Comparison of ENCODE assay signal across 24 cellular contexts in the genomic region with DNA sequence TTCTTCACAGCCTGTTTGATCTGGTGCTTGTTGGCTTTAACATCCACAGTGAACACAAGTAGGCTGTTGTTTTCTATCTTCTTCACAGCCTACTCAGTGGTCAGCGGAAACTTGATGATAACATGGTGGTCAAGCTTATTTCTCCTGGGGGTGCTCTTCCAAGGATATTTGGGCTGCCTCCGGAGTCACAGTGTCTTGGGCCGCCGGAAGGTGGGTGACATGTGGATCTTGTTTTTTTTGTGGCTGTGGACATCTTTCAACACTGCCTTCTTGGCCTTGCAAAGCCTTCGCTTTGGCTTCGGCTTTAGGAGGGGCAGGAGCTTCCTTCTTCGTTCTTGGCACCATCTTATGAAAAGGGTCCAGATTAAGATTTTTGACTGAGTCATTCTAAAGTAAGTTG. TPM values are rescaled to one million over a fixed set of nuclear protein-coding genes. Genes with fewer than 3 reads are reported as not detected.
DNase-seq lines count a peak whose midpoint lies in the region; ATAC-seq and TF ChIP-seq lines count a peak whose summit lies in the region.
"Had no signal": no experiment of that assay in that cellular context is flagged by ENCODE, and none has a peak within 500 bp of the region (broad histone marks: within the 10 kb centered on the region; RNA-seq: fewer than 3 reads in every experiment).

No MANE protein-coding gene starts in this region.

- H3K9me3 ChIP-seq in neural progenitor cell (ENCODE audit: low read depth) = no peaks in the 10 kb centered on the region
- H3K9me3 ChIP-seq: psoas muscle had no signal

- H3K9me3 Mint-ChIP-seq in activated CD8-positive, alpha-beta memory T cell treated with anti-CD3 and anti-CD28 coated beads, Interleukin-2, amount 10 ng/mL, durations not matched to agents 7 days and 5 days (ENCODE audit: low read depth) = no peaks in the 10 kb centered on the region
- no peaks in the 10 kb centered on the region for H3K9me3 Mint-ChIP-seq in activated naive CD8-positive, alpha-beta T cell treated with anti-CD3 and anti-CD28 coated beads, Interleukin-2, amount 10 ng/mL, durations not matched to agents 7 days and 5 days
- H3K9me3 Mint-ChIP-seq in neural progenitor cell = peaks cover 2% of the 10 kb centered on the region

- H3K4me3 ChIP-seq in neural progenitor cell (no peak overlapping the region), brain microvascular endothelial cell (ENCODE audit: low read depth, low read length) (no peak overlapping the region)
- H3K4me3 ChIP-seq: hepatocyte had no signal

- no peak for TF ChIP-seq CTCF in neural progenitor cell (IDR thresholded peaks at IDR 0.05)
- TF ChIP-seq CTCF in brain microvascular endothelial cell (IDR thresholded peaks at IDR 0.05; ENCODE audit: low read depth, low read length, missing control alignments) = no peak

- H3K27me3 ChIP-seq in neural progenitor cell = peaks cover 73% of the 10 kb centered on the region
- H3K27me3 ChIP-seq in brain microvascular endothelial cell (replicated peaks) = no peaks in the 10 kb centered on the region
- H3K27me3 ChIP-seq: foreskin keratinocyte had no signal

- ATAC-seq in activated CD8-positive, alpha-beta memory T cell treated with anti-CD3 and anti-CD28 coated beads, Interleukin-2, amount 10 ng/mL, durations not matched to agents 7 days and 5 days = no peak
- ATAC-seq in activated naive CD8-positive, alpha-beta T cell treated with anti-CD3 and anti-CD28 coated beads, Interleukin-2, amount 10 ng/mL, durations not matched to agents 7 days and 5 days (ENCODE audit: low read depth) = no peak
- ATAC-seq: foreskin keratinocyte, psoas muscle had no signal

- peak; percentile 23 for TF ChIP-seq POLR2A in GM19193 (IDR thresholded peaks at IDR 0.05; ENCODE audit: extremely low read depth, insufficient read depth, insufficient read length)

- H3K36me3 Mint-ChIP-seq in activated CD8-positive, alpha-beta memory T cell treated with anti-CD3 and anti-CD28 coated beads, Interleukin-2, amount 10 ng/mL, durations not matched to agents 7 days and 5 days = peaks cover 54% of the 10 kb centered on the region
- H3K36me3 Mint-ChIP-seq in activated naive CD8-positive, alpha-beta T cell treated with anti-CD3 and anti-CD28 coated beads, Interleukin-2, amount 10 ng/mL, durations not matched to agents 7 days and 5 days = peaks cover 46% of the 10 kb centered on the region
- H3K36me3 Mint-ChIP-seq in neural progenitor cell = no peaks in the 10 kb centered on the region

- H3K27ac Mint-ChIP-seq in activated CD8-positive, alpha-beta memory T cell treated with anti-CD3 and anti-CD28 coated beads, Interleukin-2, amount 10 ng/mL, durations not matched to agents 7 days and 5 days = peak overlapping the region; percentile 19
- peak overlapping the region; percentile 12 for H3K27ac Mint-ChIP-seq in activated naive CD8-positive, alpha-beta T cell treated with anti-CD3 and anti-CD28 coated beads, Interleukin-2, amount 10 ng/mL, durations not matched to agents 7 days and 5 days
- H3K27ac Mint-ChIP-seq in neural progenitor cell = no peak overlapping the region

- H3K4me2 ChIP-seq in neural progenitor cell = no peak overlapping the region
- H3K4me2 ChIP-seq: hepatocyte had no signal

- in situ Hi-C loops in brain microvascular endothelial cell (cut with HindIII; ENCODE audit: low pct_ligation_motif_present, low sequenced_read_pairs) = loop anchor here (25.0 kb wide), 1 partner anchor 111 kb away; a partner anchor contains a TSS

- H3K27ac ChIP-seq in neural progenitor cell (no peak overlapping the region), brain microvascular endothelial cell (no peak overlapping the region)
- H3K27ac ChIP-seq: foreskin keratinocyte, hepatocyte, psoas muscle, WERI-Rb-1 had no signal

- H2AFZ ChIP-seq in neural progenitor cell (replicated peaks) = no peak overlapping the region
- H2AFZ ChIP-seq: hepatocyte had no signal

- POLR2A ChIA-PET in activated naive CD8-positive, alpha-beta T cell treated with anti-CD3 and anti-CD28 coated beads, Interleukin-2, amount 10 ng/mL, durations not matched to agents 7 days and 5 days (lab: Charles Lee) = interaction anchor here (1.2 to 3.2 kb wide), 3 partner anchors 9 to 25 kb away, joined by 4 to 17 read pairs (median 8); no protein-coding TSS in a partner anchor

- H3K36me3 ChIP-seq in neural progenitor cell (no peaks in the 10 kb centered on the region), brain microvascular endothelial cell (replicated peaks) (no peaks in the 10 kb centered on the region)
- H3K36me3 ChIP-seq: WERI-Rb-1 had no signal

- CTCF ChIA-PET in activated CD8-positive, alpha-beta memory T cell treated with anti-CD3 and anti-CD28 coated beads, Interleukin-2, amount 10 ng/mL, durations not matched to agents 7 days and 5 days (lab: Charles Lee) = interaction anchor here (1.3 to 4.1 kb wide), 9 partner anchors 10 to 108 kb away, joined by 3 to 36 read pairs (median 5); no protein-coding TSS in a partner anchor

- H3K4me3 Mint-ChIP-seq in activated CD8-positive, alpha-beta memory T cell treated with anti-CD3 and anti-CD28 coated beads, Interleukin-2, amount 10 ng/mL, durations not matched to agents 7 days and 5 days = no peak overlapping the region
- peak overlapping the region; percentile 49 for H3K4me3 Mint-ChIP-seq in activated naive CD8-positive, alpha-beta T cell treated with anti-CD3 and anti-CD28 coated beads, Interleukin-2, amount 10 ng/mL, durations not matched to agents 7 days and 5 days
- H3K4me3 Mint-ChIP-seq in neural progenitor cell = peak overlapping the region; percentile 39

- H3K4me1 ChIP-seq in neural progenitor cell = no peaks in the 10 kb centered on the region
- H3K4me1 ChIP-seq: foreskin keratinocyte, psoas muscle had no signal

- peaks cover 3% of the 10 kb centered on the region for H4K20me1 ChIP-seq in neural progenitor cell (ENCODE audit: low read depth)

- peaks cover 49% of the 10 kb centered on the region for H3K4me1 Mint-ChIP-seq in activated CD8-positive, alpha-beta memory T cell treated with anti-CD3 and anti-CD28 coated beads, Interleukin-2, amount 10 ng/mL, durations not matched to agents 7 days and 5 days
- peaks cover 42% of the 10 kb centered on the region for H3K4me1 Mint-ChIP-seq in activated naive CD8-positive, alpha-beta T cell treated with anti-CD3 and anti-CD28 coated beads, Interleukin-2, amount 10 ng/mL, durations not matched to agents 7 days and 5 days
- H3K4me1 Mint-ChIP-seq in neural progenitor cell = no peaks in the 10 kb centered on the region

- no peak overlapping the region for H3K9ac ChIP-seq in neural progenitor cell

- no peaks in the 10 kb centered on the region for H3K79me2 ChIP-seq in neural progenitor cell (ENCODE audit: low read depth)
- H3K79me2 ChIP-seq: hepatocyte had no signal

- no peak for DNase-seq in activated CD8-positive, alpha-beta memory T cell treated with anti-CD3 and anti-CD28 coated beads, Interleukin-2, amount 10 ng/mL, durations not matched to agents 7 days and 5 days
- no peak for DNase-seq in activated CD8-positive, alpha-beta memory T cell treated with anti-CD3 and anti-CD28 coated beads, Interleukin-2, amount 50 U/mL, for 4 hours
- no peak for DNase-seq in activated naive CD8-positive, alpha-beta T cell treated with anti-CD3 and anti-CD28 coated beads, Interleukin-2, amount 10 ng/mL, durations not matched to agents 7 days and 5 days
- no peak for DNase-seq in neural progenitor cell (ENCODE audit: low spot score)
- DNase-seq in SHP77 treated with DMSO at 0.1 percent for 48 hours (lab: John Stamatoyannopoulos, UW) = no peak
- no peak for DNase-seq in brain microvascular endothelial cell
- no peak for DNase-seq in A172 (ENCODE audit: low spot score)
- DNase-seq: activated naive CD4-positive, alpha-beta T cell treated with anti-CD3 and anti-CD28 coated beads, Interleukin-2, amount 50 U/mL, for 16 hours; effector CD4-positive, alpha-beta T cell; foreskin keratinocyte; HCEC 1CT; KBM-7; NCI-H1436; NCI-H510A; NK-92 treated with Interleukin-12 subunit alpha and Interleukin-12 subunit beta, amount 100 ng/mL, for 24 hours; psoas muscle; stimulated activated CD4-positive, alpha-beta T cell treated with anti-CD3 and anti-CD28 coated beads, Interleukin-1b, Interleukin-23, amount 100 ng/mL, for 48 hours; WERI-Rb-1 had no signal

- no peaks in the 10 kb centered on the region for H3K27me3 Mint-ChIP-seq in activated CD8-positive, alpha-beta memory T cell treated with anti-CD3 and anti-CD28 coated beads, Interleukin-2, amount 10 ng/mL, durations not matched to agents 7 days and 5 days
- H3K27me3 Mint-ChIP-seq in activated naive CD8-positive, alpha-beta T cell treated with anti-CD3 and anti-CD28 coated beads, Interleukin-2, amount 10 ng/mL, durations not matched to agents 7 days and 5 days = no peaks in the 10 kb centered on the region
- H3K27me3 Mint-ChIP-seq in neural progenitor cell (ENCODE audit: insufficient read depth, low read depth) = peaks cover 38% of the 10 kb centered on the region

- H3F3A ChIP-seq in neural progenitor cell (ENCODE audit: low read depth) = no peaks in the 10 kb centered on the region

RNA-seq across cellular contexts. Expression of a gene that starts 3.6 kb away (rescaled TPM):
- 100 to 1,000 TPM; 300 to 444 TPM for total RNA-seq in activated CD8-positive, alpha-beta memory T cell treated with anti-CD3 and anti-CD28 coated beads, Interleukin-2, amount 10 ng/mL, durations not matched to agents 7 days and 5 days
- 100 to 1,000 TPM; 502 to 534 TPM for total RNA-seq in activated naive CD8-positive, alpha-beta T cell treated with anti-CD3 and anti-CD28 coated beads, Interleukin-2, amount 10 ng/mL, durations not matched to agents 7 days and 5 days
- 0.56 TPM in 1 of 2 replicates, not detected in the other for total RNA-seq in neural progenitor cell (ENCODE audit: low replicate concordance)
- 8.2 and 13.3 TPM in 2 replicates for total RNA-seq in A172 (2014; rRNA removed; shearing (Covaris generic))

RNA-seq across cellular contexts. Expression of a gene that starts 45.8 kb away (rescaled TPM):
- total RNA-seq in activated CD8-positive, alpha-beta memory T cell treated with anti-CD3 and anti-CD28 coated beads, Interleukin-2, amount 10 ng/mL, durations not matched to agents 7 days and 5 days = 10 to 100 TPM; 14.1 to 16.1 TPM
- 10 to 100 TPM; 12.3 to 13.5 TPM for total RNA-seq in activated naive CD8-positive, alpha-beta T cell treated with anti-CD3 and anti-CD28 coated beads, Interleukin-2, amount 10 ng/mL, durations not matched to agents 7 days and 5 days
- total RNA-seq in neural progenitor cell (ENCODE audit: low replicate concordance) = not detected in 2 replicates
- not detected in 2 replicates for total RNA-seq in A172 (2014; rRNA removed; shearing (Covaris generic))
- total RNA-seq: chondrocyte, hepatocyte, HT-29, liver, mononuclear cell, psoas muscle had no signal

Comparison
In these comparisons a context has a peak if more than half of its experiments do, and no peak if none do; other contexts are left out.
1. RNA of a gene that starts 3.6 kb away (total RNA-seq): 502 to 534 TPM in activated naive CD8-positive, alpha-beta T cell treated with anti-CD3 and anti-CD28 coated beads, Interleukin-2, amount 10 ng/mL, durations not matched to agents 7 days and 5 days and 300 to 444 TPM in activated CD8-positive, alpha-beta memory T cell treated with anti-CD3 and anti-CD28 coated beads, Interleukin-2, amount 10 ng/mL, durations not matched to agents 7 days and 5 days; 8.2 to 13.3 TPM in A172 and 0.56 TPM in neural progenitor cell; every median in the first group is over 10 times any median in the second.
2. RNA of a gene that starts 45.8 kb away (total RNA-seq): 14.1 to 16.1 TPM in activated CD8-positive, alpha-beta memory T cell treated with anti-CD3 and anti-CD28 coated beads, Interleukin-2, amount 10 ng/mL, durations not matched to agents 7 days and 5 days and 12.3 to 13.5 TPM in activated naive CD8-positive, alpha-beta T cell treated with anti-CD3 and anti-CD28 coated beads, Interleukin-2, amount 10 ng/mL, durations not matched to agents 7 days and 5 days; not detected in neural progenitor cell and not detected in A172; every median in the first group is over 10 times any median in the second.